Comparison of ENCODE assay signal across 28 cellular contexts in genomic region chr1:62513013-62513412, GRCh38.
"Had no signal": no experiment of that assay in that cellular context is flagged by ENCODE, and none has a peak within 500 bp of the region (broad histone marks: within the 10 kb centered on the region; RNA-seq: fewer than 3 reads in every experiment).

No MANE protein-coding gene starts in this region.

- H3K36me3 ChIP-seq: colonic mucosa, gastrocnemius medialis had no signal

- H3K27me3 ChIP-seq: colonic mucosa, dorsolateral prefrontal cortex, esophagus muscularis mucosa, esophagus squamous epithelium, foreskin keratinocyte, gastrocnemius medialis, gastroesophageal sphincter, heart left ventricle, heart right ventricle had no signal

- H3K4me3 ChIP-seq: colonic mucosa, coronary artery, dorsolateral prefrontal cortex, esophagus muscularis mucosa, esophagus squamous epithelium, gastrocnemius medialis, gastroesophageal sphincter, heart left ventricle, heart right ventricle had no signal

- H3K4me1 ChIP-seq: colonic mucosa, esophagus squamous epithelium, foreskin keratinocyte, gastrocnemius medialis, gastroesophageal sphincter, heart left ventricle had no signal

- DNase-seq: colonic mucosa; cortex of kidney; dermis blood vessel endothelial cell; dorsolateral prefrontal cortex; effector CD4-positive, alpha-beta T cell; effector CD8-positive, alpha-beta T cell; effector memory CD4-positive, alpha-beta T cell; effector memory CD8-positive, alpha-beta T cell; endodermal cell; erythroblast; esophagus squamous epithelium; foreskin fibroblast; foreskin keratinocyte; foreskin melanocyte; gastrocnemius medialis; glutamatergic neuron; head of caudate nucleus; heart left ventricle; heart right ventricle had no signal

- H3K27ac ChIP-seq: colonic mucosa, coronary artery, dorsolateral prefrontal cortex, epithelial cell of prostate, esophagus muscularis mucosa, esophagus squamous epithelium, foreskin keratinocyte, gastrocnemius medialis, gastroesophageal sphincter, heart left ventricle, heart right ventricle had no signal

- H3K9me3 ChIP-seq: colonic mucosa, esophagus muscularis mucosa, esophagus squamous epithelium, gastrocnemius medialis, gastroesophageal sphincter, heart left ventricle, heart right ventricle had no signal

- FAIRE-seq: colon, endometrium, endothelial cell of umbilical vein, frontal cortex had no signal

- ATAC-seq: effector memory CD8-positive, alpha-beta T cell; esophagus mucosa; foreskin keratinocyte; gastrocnemius medialis; gastroesophageal sphincter; heart left ventricle; heart right ventricle had no signal
